Comparison of ENCODE assay signal across 19 cellular contexts in genomic region chr10:78207216-78207615, GRCh38.
"Had no signal": no experiment of that assay in that cellular context is flagged by ENCODE, and none has a peak within 500 bp of the region (broad histone marks: within the 10 kb centered on the region; RNA-seq: fewer than 3 reads in every experiment).

No MANE protein-coding gene starts in this region.

- DNase-seq: activated CD4-positive, alpha-beta T cell treated with anti-CD3 and anti-CD28 coated beads, Interleukin-2, amount 10 ng/mL, durations not matched to agents 7 days and 5 days; activated CD8-positive, alpha-beta memory T cell treated with anti-CD3 and anti-CD28 coated beads, Interleukin-2, amount 50 U/mL, for 48 hours; activated gamma-delta T cell treated with Interleukin-2 at 50 U/mL for 16 hours; amygdala; brain microvascular endothelial cell; cerebellar nuclear complex; effector memory CD4-positive, alpha-beta T cell; islet precursor cell; mucosa of descending colon; naive thymus-derived CD4-positive, alpha-beta T cell; stimulated activated CD4-positive, alpha-beta T cell treated with anti-CD3 and anti-CD28 coated beads, Interleukin-15, amount 100 ng/mL, for 24 hours; stimulated activated CD4-positive, alpha-beta T cell treated with anti-CD3 and anti-CD28 coated beads, Interleukin-4, amount 100 ng/mL, for 1 hour; stimulated activated naive B cell treated with anti-CD40 and anti-IgM and Interleukin-4, amounts not matched to agents 10 μg/mL and 1 μg/mL and 100 μg/mL, for 72 hours; T-helper 9 cell had no signal

- H3K36me3 ChIP-seq: brain microvascular endothelial cell, gastroesophageal sphincter, neutrophil, tibial nerve, vagina had no signal

- H3K27me3 Mint-ChIP-seq: activated CD4-positive, alpha-beta T cell treated with anti-CD3 and anti-CD28 coated beads, Interleukin-2, amount 10 ng/mL, durations not matched to agents 7 days and 5 days; activated naive CD8-positive, alpha-beta T cell; naive thymus-derived CD4-positive, alpha-beta T cell had no signal

- H3K27ac Mint-ChIP-seq: activated CD4-positive, alpha-beta T cell treated with anti-CD3 and anti-CD28 coated beads, Interleukin-2, amount 10 ng/mL, durations not matched to agents 7 days and 5 days; activated naive CD8-positive, alpha-beta T cell; naive thymus-derived CD4-positive, alpha-beta T cell; stimulated activated naive B cell treated with anti-CD40 and anti-IgM and Interleukin-4, amounts not matched to agents 10 μg/mL and 1 μg/mL and 100 μg/mL, for 72 hours had no signal

- ATAC-seq: gastroesophageal sphincter; mucosa of descending colon; naive thymus-derived CD4-positive, alpha-beta T cell; stimulated activated naive B cell treated with anti-CD40 and anti-IgM and Interleukin-4, amounts not matched to agents 10 μg/mL and 1 μg/mL and 100 μg/mL, for 72 hours had no signal

- H3K9me3 Mint-ChIP-seq: activated CD4-positive, alpha-beta T cell treated with anti-CD3 and anti-CD28 coated beads, Interleukin-2, amount 10 ng/mL, durations not matched to agents 7 days and 5 days; naive thymus-derived CD4-positive, alpha-beta T cell; stimulated activated naive B cell treated with anti-CD40 and anti-IgM and Interleukin-4, amounts not matched to agents 10 μg/mL and 1 μg/mL and 100 μg/mL, for 72 hours had no signal

- H3K27me3 ChIP-seq: gastroesophageal sphincter, neutrophil, tibial nerve, vagina had no signal

- H3K9me3 ChIP-seq: gastroesophageal sphincter, mucosa of descending colon, neutrophil, tibial nerve, vagina had no signal

- H3K4me3 Mint-ChIP-seq: activated CD4-positive, alpha-beta T cell treated with anti-CD3 and anti-CD28 coated beads, Interleukin-2, amount 10 ng/mL, durations not matched to agents 7 days and 5 days; activated naive CD8-positive, alpha-beta T cell; naive thymus-derived CD4-positive, alpha-beta T cell; stimulated activated naive B cell treated with anti-CD40 and anti-IgM and Interleukin-4, amounts not matched to agents 10 μg/mL and 1 μg/mL and 100 μg/mL, for 72 hours had no signal

- H3K4me3 ChIP-seq: gastroesophageal sphincter, mucosa of descending colon, tibial nerve, vagina had no signal

- H3K27ac ChIP-seq: brain microvascular endothelial cell, gastroesophageal sphincter, neutrophil, tibial nerve, vagina had no signal

- H3K36me3 Mint-ChIP-seq: activated naive CD8-positive, alpha-beta T cell; naive thymus-derived CD4-positive, alpha-beta T cell; stimulated activated naive B cell treated with anti-CD40 and anti-IgM and Interleukin-4, amounts not matched to agents 10 μg/mL and 1 μg/mL and 100 μg/mL, for 72 hours had no signal
